Comparison of ENCODE assay signal across 16 cellular contexts in the genomic region with DNA sequence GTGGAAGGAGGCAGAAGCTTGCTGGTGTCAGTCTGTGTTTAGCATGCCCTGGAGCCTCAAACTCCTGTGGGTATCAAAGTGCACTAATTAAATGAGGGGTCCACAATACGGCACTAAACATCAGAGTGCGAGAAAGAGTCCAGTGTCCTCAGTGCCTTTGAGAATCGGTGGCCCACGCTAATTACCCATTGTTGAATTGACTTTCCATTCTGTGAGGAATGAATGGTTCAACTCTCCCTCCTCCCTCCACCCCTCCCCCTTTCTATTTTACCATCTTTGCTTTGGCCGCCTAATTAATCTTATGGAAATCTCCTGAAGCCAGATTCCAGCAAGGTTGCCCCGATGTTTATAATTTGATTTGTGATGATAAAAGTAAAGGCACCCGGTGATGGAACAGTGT.
DNase-seq lines count a peak whose midpoint lies in the region; ATAC-seq and TF ChIP-seq lines count a peak whose summit lies in the region.
"Had no signal": no experiment of that assay in that cellular context is flagged by ENCODE, and none has a peak within 500 bp of the region (broad histone marks: within the 10 kb centered on the region; RNA-seq: fewer than 3 reads in every experiment).

No MANE protein-coding gene starts in this region.

- H3K27me3 ChIP-seq in gastrocnemius medialis: peaks cover 0 to 3% (median 0%) of the 10 kb centered on the region in 3 donors
- H3K27me3 ChIP-seq in osteoblast (ENCODE audit: insufficient read depth, low read length): peaks cover 5% of the 10 kb centered on the region
- H3K27me3 ChIP-seq: BLaER1 had no signal

- no peak overlapping the region for H3K4me3 ChIP-seq in gastrocnemius medialis
- H3K4me3 ChIP-seq in osteoblast (ENCODE audit: insufficient read depth, low read length): no peak overlapping the region
- H3K4me3 ChIP-seq: BLaER1, GM12878, HAP-1 had no signal

- intact Hi-C loops in gastrocnemius medialis (cut with DNase I; ENCODE audit: low total_unique reads): no loop called here

- H2AFZ ChIP-seq in osteoblast (ENCODE audit: low read length): no peak overlapping the region

- no peaks in the 10 kb centered on the region for H3K79me2 ChIP-seq in osteoblast (ENCODE audit: insufficient read depth, low read length)

- DNase-seq in COR-L47 (lab: John Stamatoyannopoulos, UW): peak; percentile 6
- DNase-seq in NCI-H69 (lab: John Stamatoyannopoulos, UW): peak; percentile 99
- peak; percentile 3 for DNase-seq in left kidney (ENCODE audit: low read depth, low spot score)
- peak; percentile 85 for DNase-seq in retina
- no peak for DNase-seq in gastrocnemius medialis
- no peak for DNase-seq in osteoblast (ENCODE audit: insufficient read length, low spot score, missing footprints)
- DNase-seq: 8988T; Calu3; CD4-positive, alpha-beta memory T cell; DMS79 treated with DMSO at 0.1 percent for 48 hours; IMR-90 had no signal

- H3K4me1 ChIP-seq in gastrocnemius medialis (no peaks in the 10 kb centered on the region), osteoblast (ENCODE audit: insufficient read depth, low read length) (no peaks in the 10 kb centered on the region)
- H3K4me1 ChIP-seq: BLaER1, HAP-1 had no signal

- H3K27ac ChIP-seq in gastrocnemius medialis (no peak overlapping the region), osteoblast (ENCODE audit: low read depth, low read length) (no peak overlapping the region)
- H3K27ac ChIP-seq: BLaER1, HL-60 had no signal

- TF ChIP-seq CTCF in gastrocnemius medialis (IDR thresholded peaks at IDR 0.05 in 4 of 5, conservative IDR thresholded peaks at IDR 0.05 in 1 of 5): no peak
- no peak for TF ChIP-seq CTCF in osteoblast (IDR thresholded peaks at IDR 0.05; ENCODE audit: extremely low read depth, low read depth, low read length)

- no peak overlapping the region for H3K4me2 ChIP-seq in osteoblast (ENCODE audit: insufficient read depth, low read length)
- H3K4me2 ChIP-seq: BLaER1 had no signal

- H4K20me1 ChIP-seq in osteoblast (ENCODE audit: insufficient read depth, low read length): no peaks in the 10 kb centered on the region
- H4K20me1 ChIP-seq: BLaER1 had no signal

- H3K36me3 ChIP-seq in gastrocnemius medialis: no peaks in the 10 kb centered on the region
- no peaks in the 10 kb centered on the region for H3K36me3 ChIP-seq in osteoblast (ENCODE audit: insufficient read depth, low read length)
- H3K36me3 ChIP-seq: BLaER1, HAP-1 had no signal

- ATAC-seq in gastrocnemius medialis (no peak), HG03571 (IDR thresholded peaks at IDR 0.05; ENCODE audit: unreplicated experiment) (no peak)
- ATAC-seq: GM12878 had no signal

- in situ Hi-C loops in gastrocnemius medialis (cut with MboI; ENCODE audit: low sequenced_read_pairs in 4 of 4): no loop called here

- H3K9me3 ChIP-seq in gastrocnemius medialis (no peaks in the 10 kb centered on the region), osteoblast (ENCODE audit: low read depth, low read length) (no peaks in the 10 kb centered on the region)
- H3K9me3 ChIP-seq: BLaER1, HAP-1 had no signal

- no peak for TF ChIP-seq POLR2A in gastrocnemius medialis (IDR thresholded peaks at IDR 0.05)

Comparison
In these comparisons a context has a peak if more than half of its experiments do, and no peak if none do; other contexts are left out.
1. DNase-seq: peak in COR-L47 (single experiment), NCI-H69 (single experiment), left kidney (single experiment) and retina (single experiment); none in gastrocnemius medialis (0 of 2) and osteoblast (single experiment).